Comparison of ENCODE assay signal across 15 cellular contexts in genomic region chr10:50603151-50603850, GRCh38. TPM values are rescaled to one million over a fixed set of nuclear protein-coding genes. Genes with fewer than 3 reads are reported as not detected.
A peak's percentile ranks its signal among the peaks of the same experiment; 100 is the strongest.
DNase-seq lines count a peak whose midpoint lies in the region; ATAC-seq, FAIRE-seq and TF ChIP-seq lines count a peak whose summit lies in the region.
"Had no signal": no experiment of that assay in that cellular context is flagged by ENCODE, and none has a peak within 500 bp of the region (broad histone marks: within the 10 kb centered on the region; RNA-seq: fewer than 3 reads in every experiment).

No MANE protein-coding gene starts in this region.

- H3K9me3 ChIP-seq in HepG2 (ENCODE audit: low read length), result no peaks in the 10 kb centered on the region
- H3K9me3 ChIP-seq in right lobe of liver, result no peaks in the 10 kb centered on the region
- H3K9me3 ChIP-seq in astrocyte (ENCODE audit: insufficient read depth, low read depth, low read length), result no peaks in the 10 kb centered on the region
- no peaks in the 10 kb centered on the region for H3K9me3 ChIP-seq in testis

- POLR2A ChIA-PET in HepG2 (lab: Yijun Ruan, JAX), result interaction anchor here (2.3 kb wide), 1 partner anchor 20 kb away, joined by 27 read pairs; the partner anchor contains the start of gene SGMS1

- CTCF ChIA-PET in HepG2 (lab: Yijun Ruan, JAX; ENCODE audit: low intra/inter-chr PET ratio, low total read pairs), result no interaction called here

- H3K4me1 Mint-ChIP-seq in astrocyte (ENCODE audit: low read depth, unreplicated experiment) (peaks cover 54% of the 10 kb centered on the region), mesothelial cell of epicardium (peaks cover 45% of the 10 kb centered on the region)

- H3K36me3 ChIP-seq in HepG2 (replicated peaks in 1 of 2; ENCODE audit: control insufficient read depth in 1 of 2, insufficient read depth in 2 of 2, low read length in 2 of 2), result no peaks in the 10 kb centered on the region
- no peaks in the 10 kb centered on the region for H3K36me3 ChIP-seq in right lobe of liver
- no peaks in the 10 kb centered on the region for H3K36me3 ChIP-seq in astrocyte (ENCODE audit: insufficient read depth, low read length)
- no peaks in the 10 kb centered on the region for H3K36me3 ChIP-seq in testis (ENCODE audit: low read depth, missing control alignments)

- H2AFZ ChIP-seq in HepG2 (ENCODE audit: low read length) (no peak overlapping the region), astrocyte (ENCODE audit: low read depth, low read length) (no peak overlapping the region)

- BruUV-seq in HepG2 (replicated peaks; lab: Mats Ljungman, UMichigan), result no TSS peak

- no peak for DNase-seq in HepG2 (ENCODE audit: low spot score)
- DNase-seq in right lobe of liver, result no peak
- no peak for DNase-seq in astrocyte (ENCODE audit: low read depth)
- no peak for DNase-seq in mesothelial cell of epicardium (ENCODE audit: low spot score in 2 of 2, unreplicated experiment in 2 of 2)
- no peak for DNase-seq in effector CD8-positive, alpha-beta T cell (lab: John Stamatoyannopoulos, UW)
- no peak for DNase-seq in testis
- DNase-seq: activated naive CD4-positive, alpha-beta T cell treated with anti-CD3 and anti-CD28 coated beads for 36 hours; kidney glomerular epithelial cell; NCI-H2107; stimulated activated CD4-positive, alpha-beta T cell treated with anti-CD3 and anti-CD28 coated beads, Interleukin-4, amount 100 ng/mL, for 4 hours; stimulated activated naive CD4-positive, alpha-beta T cell had no signal

- H3K4me1 ChIP-seq in HepG2 (ENCODE audit: insufficient read depth, low read length), result peaks cover 72% of the 10 kb centered on the region
- H3K4me1 ChIP-seq in right lobe of liver, result peaks cover 0 to 64% (median 23%) of the 10 kb centered on the region in 4 donors
- H3K4me1 ChIP-seq in astrocyte (ENCODE audit: insufficient read depth, low read length), result peaks cover 40% of the 10 kb centered on the region
- peaks cover 29% of the 10 kb centered on the region for H3K4me1 ChIP-seq in testis

- H3K27ac Mint-ChIP-seq in astrocyte (ENCODE audit: unreplicated experiment) (peak overlapping the region; percentile 82), mesothelial cell of epicardium (peak overlapping the region; percentile 64)

- no peak overlapping the region; a peak in 1 of 6 replicates for H3K4me3 ChIP-seq in HepG2 (replicated peaks in 1 of 3; ENCODE audit: insufficient read depth in 1 of 3, low read depth in 2 of 3, low read length in 3 of 3)
- H3K4me3 ChIP-seq in right lobe of liver, result no peak overlapping the region
- H3K4me3 ChIP-seq in astrocyte (ENCODE audit: insufficient read depth, low read depth, low read length), result no peak overlapping the region
- no peak overlapping the region for H3K4me3 ChIP-seq in testis

- H3K27ac ChIP-seq in HepG2 (ENCODE audit: extremely low read length, insufficient read depth, low read length) (no peak overlapping the region), right lobe of liver (peak overlapping the region in 1 of 3 donors; percentile 11), astrocyte (ENCODE audit: low read depth, low read length) (no peak overlapping the region), testis (peak overlapping the region in 1 of 2 donors; percentile 31)

- H3K79me2 ChIP-seq in HepG2 (ENCODE audit: insufficient read depth, low read length), result peaks cover 22% of the 10 kb centered on the region
- no peaks in the 10 kb centered on the region for H3K79me2 ChIP-seq in astrocyte (ENCODE audit: insufficient read depth, low read length)

- H3K4me3 Mint-ChIP-seq in astrocyte (ENCODE audit: unreplicated experiment) (no peak overlapping the region), mesothelial cell of epicardium (no peak overlapping the region)

- H3K9ac ChIP-seq in HepG2 (ENCODE audit: insufficient read depth, low read depth, low read length) (no peak overlapping the region), astrocyte (ENCODE audit: low read length) (no peak overlapping the region)

- no peak for TF ChIP-seq CTCF in HepG2 (CRISPR knock-in tag; IDR thresholded peaks at IDR 0.05)
- TF ChIP-seq CTCF in right lobe of liver (IDR thresholded peaks at IDR 0.05), result no peak
- TF ChIP-seq CTCF in astrocyte (IDR thresholded peaks at IDR 0.05; ENCODE audit: insufficient read depth, low read depth, low read length), result no peak
- TF ChIP-seq CTCF in mesothelial cell of epicardium (IDR thresholded peaks at IDR 0.05; ENCODE audit: unreplicated experiment), result no peak
- no peak for TF ChIP-seq CTCF in testis (IDR thresholded peaks at IDR 0.05)

- H3K27me3 ChIP-seq in HepG2 (ENCODE audit: control insufficient read depth in 1 of 2, insufficient read depth in 2 of 2, low read length in 2 of 2), result no peaks in the 10 kb centered on the region
- H3K27me3 ChIP-seq in right lobe of liver, result no peaks in the 10 kb centered on the region
- H3K27me3 ChIP-seq in astrocyte (ENCODE audit: insufficient read depth, low read length), result no peaks in the 10 kb centered on the region
- no peaks in the 10 kb centered on the region for H3K27me3 ChIP-seq in testis

- H3K4me2 ChIP-seq in HepG2 (ENCODE audit: low read depth, low read length) (no peak overlapping the region), astrocyte (ENCODE audit: low read length) (no peak overlapping the region)

- H4K20me1 ChIP-seq in HepG2 (ENCODE audit: insufficient read depth, low read length) (peaks cover 10% of the 10 kb centered on the region), astrocyte (ENCODE audit: insufficient read depth, low read length) (peaks cover 44% of the 10 kb centered on the region)

- FAIRE-seq in HepG2 (lab: Jason Lieb, UNC) (no peak), astrocyte (lab: Jason Lieb, UNC) (no peak)
- FAIRE-seq: bronchial epithelial cell, endometrium had no signal

- H3K9me3 Mint-ChIP-seq in astrocyte (ENCODE audit: unreplicated experiment) (no peaks in the 10 kb centered on the region), mesothelial cell of epicardium (no peaks in the 10 kb centered on the region)
- H3K9me3 Mint-ChIP-seq: activated naive CD4-positive, alpha-beta T cell treated with anti-CD3 and anti-CD28 coated beads for 36 hours had no signal

- no peak for ATAC-seq in HepG2
- no peak for ATAC-seq in right lobe of liver
- no peak for ATAC-seq in GM18909 (IDR thresholded peaks at IDR 0.05; ENCODE audit: poor library complexity, unreplicated experiment)
- no peak for ATAC-seq in GM21717 (IDR thresholded peaks at IDR 0.05; ENCODE audit: unreplicated experiment)

- no peak for TF ChIP-seq POLR2A in HepG2 (IDR thresholded peaks at IDR 0.05; ENCODE audit: insufficient read depth in 1 of 2, low read depth in 2 of 2, low read length in 2 of 2)
- TF ChIP-seq POLR2A in right lobe of liver (IDR thresholded peaks at IDR 0.05), result no peak
- no peak for TF ChIP-seq POLR2A in testis (IDR thresholded peaks at IDR 0.05)

- no peak for TF ChIP-seq RAD21 in HepG2 (CRISPR knock-in tag; IDR thresholded peaks at IDR 0.05)

- in situ Hi-C loops in HepG2 (cut with HindIII; ENCODE audit: extremely low pct_ligation_motif_present, low pct_unique_long_range_greater_than_20kb), result no loop called here

- H3K36me3 Mint-ChIP-seq in astrocyte (ENCODE audit: low read depth, unreplicated experiment) (no peaks in the 10 kb centered on the region), mesothelial cell of epicardium (no peaks in the 10 kb centered on the region)

- 96% methylated on average over 6 of the region's 6 CpGs for WGBS in HepG2 (ENCODE audit: low lambda C conversion rate)
- WGBS in right lobe of liver (ENCODE audit: insufficient coverage, low coverage, low lambda C conversion rate, missing lambda C conversion rate), result 53% methylated on average over 5 of the region's 6 CpGs
- WGBS in testis, 2 donors, result 75 to 84% methylated on average over 6 of the region's 6 CpGs

- intact Hi-C loops in HepG2 (cut with micrococcal nuclease; ENCODE audit: unreplicated experiment), result no loop called here
- intact Hi-C loops in right lobe of liver (cut with DNase I), result no loop called here
- intact Hi-C loops in testis (cut with DNase I; ENCODE audit: low total_unique reads), result no loop called here

- TF ChIP-seq EP300 in HepG2 (IDR thresholded peaks at IDR 0.05; ENCODE audit: low read depth in 2 of 2, low read length in 2 of 2) (no peak), HepG2 (CRISPR knock-in tag; IDR thresholded peaks at IDR 0.05; ENCODE audit: borderline replicate concordance) (no peak)

- H3K27me3 Mint-ChIP-seq in astrocyte (ENCODE audit: low read depth, unreplicated experiment) (no peaks in the 10 kb centered on the region), mesothelial cell of epicardium (ENCODE audit: low read depth) (no peaks in the 10 kb centered on the region)

RNA-seq across cellular contexts. Expression of gene SGMS1, which starts 20.5 kb away (rescaled TPM):
- total RNA-seq in HepG2 (2016; rRNA removed; fragmentation: Illumina TruSeq; extraction: Trizol) (13.1 and 15.1 TPM in 2 replicates), right lobe of liver (10 to 100 TPM; 13.6 to 49.8 (median 20.0) TPM), astrocyte (22.3 and 25.6 TPM in 2 replicates), mesothelial cell of epicardium (14.9 to 17.5 TPM (median 16.8 TPM) in 3 replicates), testis (10 to 100 TPM; 63.2 to 90.9 TPM)
- 38.8 and 42.6 TPM in 2 replicates for total RNA-seq in HepG2 (2016; cell fraction: cytosol; rRNA removed; fragmentation: Illumina TruSeq; extraction: Trizol; ENCODE audit: low read depth)
- 12.0 and 16.0 TPM in 2 replicates for total RNA-seq in HepG2 (2016; cell fraction: insoluble cytoplasmic fraction; rRNA removed; fragmentation: Illumina TruSeq; extraction: Trizol)
- 15.3 and 19.7 TPM in 2 replicates for total RNA-seq in HepG2 (2016; cell fraction: membrane; rRNA removed; fragmentation: Illumina TruSeq; extraction: Trizol)
- total RNA-seq in HepG2 (2016; cell fraction: nucleus; rRNA removed; fragmentation: Illumina TruSeq; extraction: Trizol), result 29.3 and 32.5 TPM in 2 replicates
- polyA plus RNA-seq in HepG2 (2011; rRNA removed) (6.2 and 6.5 TPM in 2 replicates), testis (ENCODE audit: insufficient read depth, low read depth, low replicate concordance) (30.6 TPM)
- 4.5 and 5.3 TPM in 2 replicates for polyA plus RNA-seq in HepG2 (2011; cell fraction: cytosol; rRNA removed)
- polyA plus RNA-seq in HepG2 (2011; cell fraction: nucleus; rRNA removed), result 7.2 and 8.6 TPM in 2 replicates
- 9.9 and 11.1 TPM in 2 replicates for polyA plus RNA-seq in HepG2 (2012)
- polyA plus RNA-seq in HepG2 (2016; cell fraction: cytosol; fragmentation: Illumina TruSeq; extraction: Trizol; ENCODE audit: low read depth), result 1.4 and 1.7 TPM in 2 replicates
- polyA plus RNA-seq in HepG2 (2016; cell fraction: insoluble cytoplasmic fraction; fragmentation: Illumina TruSeq; extraction: Trizol; ENCODE audit: low read depth), result 9.2 and 10.6 TPM in 2 replicates
- 4.5 and 5.4 TPM in 2 replicates for polyA plus RNA-seq in HepG2 (2016; cell fraction: membrane; fragmentation: Illumina TruSeq; extraction: Trizol; ENCODE audit: low read depth)
- polyA plus RNA-seq in HepG2 (2016; cell fraction: nucleus; fragmentation: Illumina TruSeq; extraction: Trizol; ENCODE audit: insufficient read depth, low read depth), result 10.6 and 13.6 TPM in 2 replicates
- 8.4 and 35.9 TPM in 2 replicates for polyA minus RNA-seq in HepG2 (2011; rRNA and poly(A)+ RNA removed; ENCODE audit: low replicate concordance)
- polyA minus RNA-seq in HepG2 (2011; cell fraction: cytosol; rRNA and poly(A)+ RNA removed), result 7.3 and 10.5 TPM in 2 replicates
- 55.9 and 58.2 TPM in 2 replicates for polyA minus RNA-seq in HepG2 (2011; cell fraction: nucleus; rRNA and poly(A)+ RNA removed)
